Comparison of ENCODE assay signal across 8 cellular contexts in genomic region chr6:3228791-3229565, GRCh38. TPM values are rescaled to one million over a fixed set of nuclear protein-coding genes. Genes with fewer than 3 reads are reported as not detected.
DNase-seq lines count a peak whose midpoint lies in the region; ATAC-seq, FAIRE-seq and TF ChIP-seq lines count a peak whose summit lies in the region.
"Had no signal": no experiment of that assay in that cellular context is flagged by ENCODE, and none has a peak within 500 bp of the region (broad histone marks: within the 10 kb centered on the region; RNA-seq: fewer than 3 reads in every experiment).

No MANE protein-coding gene starts in this region.

- H3K4me2 ChIP-seq in GM12878 (ENCODE audit: control insufficient read depth, insufficient read depth), result peak overlapping the region; percentile 92

- H3K27ac Mint-ChIP-seq in nephron progenitor cell, result peak overlapping the region; percentile 81

- H3K27me3 ChIP-seq in HUES48 (ENCODE audit: control insufficient read depth, insufficient read depth, low read length) (peaks cover 43% of the 10 kb centered on the region), GM12878 (replicated peaks in 1 of 2; ENCODE audit: control insufficient read depth in 2 of 2, insufficient read depth in 2 of 2, low read length in 1 of 2) (peaks cover 32 to 35% of the 10 kb centered on the region in 2 experiments)

- H4K20me1 ChIP-seq in GM12878 (ENCODE audit: control insufficient read depth, insufficient read depth), result no peaks in the 10 kb centered on the region

- H3K4me3 Mint-ChIP-seq in nephron progenitor cell, result peak overlapping the region; percentile 94

- CTCF ChIA-PET in GM12878 (lab: Yijun Ruan, JAX), result interaction anchor here (0.8 to 1.2 kb wide), 2 partner anchors 11 to 23 kb away, joined by 3 to 5 read pairs; no protein-coding TSS in a partner anchor

- H3K9ac ChIP-seq in HUES48 (ENCODE audit: low read depth, low read length), result no peak overlapping the region
- H3K9ac ChIP-seq in GM12878 (ENCODE audit: control insufficient read depth, insufficient read depth, low read length), result no peak overlapping the region

- SMC1A ChIA-PET in GM12878 (lab: Charles Lee; ENCODE audit: uncharacterized antibody, unreplicated experiment), result interaction anchor here (1.3 kb wide), 1 partner anchor 22 kb away, joined by 7 read pairs; no protein-coding TSS in a partner anchor

- BruUV-seq in GM12878 (replicated peaks; lab: Mats Ljungman, UMichigan), result no TSS peak

- peak overlapping the region; percentile 92 for H3K4me3 ChIP-seq in HUES48 (ENCODE audit: low read depth, low read length)
- peak overlapping the region; percentile 63; the same call in 1 of the 2 replicates for H3K4me3 ChIP-seq in GM12878

- H3K9me3 Mint-ChIP-seq in nephron progenitor cell, result no peaks in the 10 kb centered on the region

- no peak for FAIRE-seq in GM12878 (lab: Jason Lieb, UNC)
- FAIRE-seq: keratinocyte had no signal

- TF ChIP-seq EP300 in GM12878 (IDR thresholded peaks at IDR 0.05; ENCODE audit: borderline replicate concordance in 1 of 2, control insufficient read depth in 1 of 2, low read depth in 2 of 2, low read length in 2 of 2), result no peak

- H3K4me1 Mint-ChIP-seq in nephron progenitor cell, result peaks cover 73% of the 10 kb centered on the region

- RAD21 ChIA-PET in GM12878 (lab: Charles Lee; ENCODE audit: unreplicated experiment), result interaction anchor here (0.8 to 1.0 kb wide), 2 partner anchors 9 to 19 kb away, joined by 3 read pairs; no protein-coding TSS in a partner anchor

- H3K36me3 ChIP-seq in HUES48 (ENCODE audit: control insufficient read depth, insufficient read depth, low read length) (peaks cover 16% of the 10 kb centered on the region), GM12878 (ENCODE audit: control insufficient read depth in 2 of 2, insufficient read depth in 2 of 2, low read length in 1 of 2) (no peaks in the 10 kb centered on the region)

- no peaks in the 10 kb centered on the region for H3K9me3 ChIP-seq in HUES48 (ENCODE audit: control insufficient read depth, insufficient read depth, low read length)
- no peaks in the 10 kb centered on the region for H3K9me3 ChIP-seq in GM12878 (replicated peaks; ENCODE audit: control insufficient read depth, insufficient read depth, low read length)

- in situ Hi-C loops in GM12878 (cut with MboI), result no loop called here

- peaks cover 26% of the 10 kb centered on the region for H3K4me1 ChIP-seq in HUES48 (ENCODE audit: control insufficient read depth, insufficient read depth, low read length)
- H3K4me1 ChIP-seq in GM12878 (ENCODE audit: control insufficient read depth, insufficient read depth, low read length), result peaks cover 39% of the 10 kb centered on the region

- POLR2A ChIA-PET in GM12878 (lab: Charles Lee), result no interaction called here

- WGBS in GM12878 (ENCODE audit: insufficient coverage, insufficient replicate concordance, low lambda C conversion rate, missing lambda C conversion rate), result 18% methylated on average over 50 of the region's 62 CpGs

- TF ChIP-seq RAD21 in GM12878 (IDR thresholded peaks at IDR 0.05; ENCODE audit: insufficient read depth, low read depth, low read length), result no peak

- peak; percentile 22 for ATAC-seq in GM12878
- no peak for ATAC-seq in HG03097 (IDR thresholded peaks at IDR 0.05; ENCODE audit: low FRiP score, unreplicated experiment)
- no peak for ATAC-seq in HG02759 (IDR thresholded peaks at IDR 0.05; ENCODE audit: unreplicated experiment)

- intact Hi-C loops in GM12878 (cut with micrococcal nuclease; ENCODE audit: unreplicated experiment), result no loop called here

- H3K79me2 ChIP-seq in GM12878 (ENCODE audit: control insufficient read depth, insufficient read depth, low read length), result no peaks in the 10 kb centered on the region

- no peak for TF ChIP-seq POLR2A in GM12878 (IDR thresholded peaks at IDR 0.05; ENCODE audit: low read depth, low read length)

- TF ChIP-seq CTCF in GM12878 (IDR thresholded peaks at IDR 0.05 in 2 of 3, conservative IDR thresholded peaks at IDR 0.05 in 1 of 3; ENCODE audit: control insufficient read depth in 2 of 3, extremely low read depth in 1 of 3, insufficient read depth in 1 of 3, low read depth in 3 of 3, low read length in 3 of 3) (no peak), nephron progenitor cell (IDR thresholded peaks at IDR 0.05) (no peak)

- peaks cover 17% of the 10 kb centered on the region for H3K27me3 Mint-ChIP-seq in nephron progenitor cell (ENCODE audit: low read depth, poor library complexity)

- H3K27ac ChIP-seq in HUES48 (ENCODE audit: low read depth, low read length) (peak overlapping the region; percentile 64), GM12878 (ENCODE audit: control insufficient read depth, insufficient read depth) (no peak overlapping the region)

- peaks cover 16% of the 10 kb centered on the region for H3K36me3 Mint-ChIP-seq in nephron progenitor cell (ENCODE audit: low read depth)

- peak overlapping the region; percentile 67 for H2AFZ ChIP-seq in GM12878 (ENCODE audit: control insufficient read depth, low read depth, low read length)

- peak; percentile 69 for DNase-seq in NCI-H82 (lab: John Stamatoyannopoulos, UW)
- no peak for DNase-seq in GM12878 (ENCODE audit: low read depth, low spot score)
- peak; percentile 72 for DNase-seq in nephron progenitor cell
- no peak for DNase-seq in A172 (ENCODE audit: low spot score)

TF ChIP-seq in GM12878, 131 proteins besides CTCF, POLR2A, EP300 and RAD21 (continues in another document):
- TF ChIP-seq E2F8 (IDR thresholded peaks at IDR 0.05; ENCODE audit: low read depth, partially characterized antibody) (no peak), EED (IDR thresholded peaks at IDR 0.05; ENCODE audit: low read depth) (no peak), BMI1 (IDR thresholded peaks at IDR 0.05; ENCODE audit: borderline replicate concordance) (no peak), BRCA1 (IDR thresholded peaks at IDR 0.05; ENCODE audit: low read depth, low read length) (no peak), MYC (IDR thresholded peaks at IDR 0.05; ENCODE audit: insufficient read depth, insufficient read length, insufficient replicate concordance, low read length, severe bottlenecking) (no peak), RCOR1 (conservative IDR thresholded peaks at IDR 0.05; ENCODE audit: low read depth, low read length) (no peak), RUNX3 (IDR thresholded peaks at IDR 0.05; ENCODE audit: low read length) (0 out of 2 replicates have a peak, but pooled peaks have one; percentile 8)

RNA-seq across cellular contexts. Expression of gene TUBB2B, which starts 1.5 kb away (rescaled TPM):
- 1.7 TPM in 2 replicates for total RNA-seq in GM12878 (2013; cell fraction: nucleolus; rRNA removed)
- total RNA-seq in GM12878 (2014; rRNA removed) (45.4 and 54.7 TPM in 2 replicates), GM12878 (2014; rRNA removed; fragmentation: Illumina TruSeq; extraction: Trizol) (32.7 and 36.9 TPM in 2 replicates), GM12878 (2021) (55.4 and 63.2 TPM in 2 replicates)
- 6.2 TPM for polyA plus RNA-seq in GM12878 (2011; ENCODE audit: low read depth)
- polyA plus RNA-seq in GM12878 (2011; rRNA removed) (1.7 and 3.6 TPM in 2 replicates), GM12878 (2014; fragmentation: Illumina TruSeq; extraction: Trizol) (14.3 and 30.9 TPM in 2 replicates), GM12878 (2014; fragmentation: Nextera tagmentation; extraction: Ambion mirVana) (1 to 10 TPM; 2.6 to 5.8 TPM), GM12878 (2014; rRNA removed) (75.2 and 81.4 TPM in 2 replicates), GM12878 (2016; fragmentation: Nextera tagmentation; extraction: Ambion mirVana) (10 to 100 TPM in 1 of 2 experiments, 1 to 10 TPM in 1; 7.9 to 11.6 TPM)
- 3.4 and 5.6 TPM in 2 replicates for polyA plus RNA-seq in GM12878 (2011; cell fraction: cytosol; rRNA removed)
- 2.8 and 3.0 TPM in 2 replicates for polyA plus RNA-seq in GM12878 (2011; cell fraction: nucleus; rRNA removed)
- 19.4 and 30.4 TPM in 2 replicates for polyA plus RNA-seq in GM12878 (2012)
- 2.8 and 4.0 TPM in 2 replicates for polyA minus RNA-seq in GM12878 (2011; rRNA and poly(A)+ RNA removed)
- 0.67 and 1.7 TPM in 2 replicates for polyA minus RNA-seq in GM12878 (2011; cell fraction: cytosol; rRNA and poly(A)+ RNA removed)
- 0.86 and 1.1 TPM in 2 replicates for polyA minus RNA-seq in GM12878 (2011; cell fraction: nucleus; rRNA and poly(A)+ RNA removed)
- total RNA-seq in A172 (2014; rRNA removed; shearing (Covaris generic)), result 13.0 and 17.1 TPM in 2 replicates
- polyA plus RNA-seq: keratinocyte had no signal

RNA-seq across cellular contexts. Expression of gene PSMG4, which starts 29.8 kb away (rescaled TPM):
- total RNA-seq in GM12878 (2013; cell fraction: nucleolus; rRNA removed), result 80.6 and 82.0 TPM in 2 replicates
- total RNA-seq in GM12878 (2014; rRNA removed) (51.4 and 56.9 TPM in 2 replicates), GM12878 (2014; rRNA removed; fragmentation: Illumina TruSeq; extraction: Trizol) (19.6 and 22.8 TPM in 2 replicates), GM12878 (2021) (32.4 and 32.9 TPM in 2 replicates)
- polyA plus RNA-seq in GM12878 (2011; ENCODE audit: low read depth), result 9.2 TPM
- polyA plus RNA-seq in GM12878 (2011; rRNA removed) (25.3 and 26.6 TPM in 2 replicates), GM12878 (2014; fragmentation: Illumina TruSeq; extraction: Trizol) (8.2 and 11.4 TPM in 2 replicates), GM12878 (2014; fragmentation: Nextera tagmentation; extraction: Ambion mirVana) (10 to 100 TPM in 1 of 2 experiments, 1 to 10 TPM in 1; 7.1 to 14.2 TPM), GM12878 (2014; rRNA removed) (62.6 and 67.1 TPM in 2 replicates), GM12878 (2016; fragmentation: Nextera tagmentation; extraction: Ambion mirVana) (10 to 100 TPM; 54.6 to 59.3 TPM)
- polyA plus RNA-seq in GM12878 (2011; cell fraction: cytosol; rRNA removed), result 35.6 and 60.0 TPM in 2 replicates
- polyA plus RNA-seq in GM12878 (2011; cell fraction: nucleus; rRNA removed), result 35.9 and 43.3 TPM in 2 replicates
- 17.4 and 18.7 TPM in 2 replicates for polyA plus RNA-seq in GM12878 (2012)
- polyA minus RNA-seq in GM12878 (2011; rRNA and poly(A)+ RNA removed), result 25.8 and 28.8 TPM in 2 replicates
- 5.7 and 10.1 TPM in 2 replicates for polyA minus RNA-seq in GM12878 (2011; cell fraction: cytosol; rRNA and poly(A)+ RNA removed)
- 20.2 and 40.2 TPM in 2 replicates for polyA minus RNA-seq in GM12878 (2011; cell fraction: nucleus; rRNA and poly(A)+ RNA removed)
- total RNA-seq in A172 (2014; rRNA removed; shearing (Covaris generic)), result 23.4 and 38.4 TPM in 2 replicates

Comparison
In these comparisons a context has a peak if more than half of its experiments do, and no peak if none do; other contexts are left out.
1. DNase-seq: peak in NCI-H82 (single experiment) and nephron progenitor cell (single experiment); none in GM12878 (single experiment) and A172 (single experiment).